ENCODE assay signal across 8 cellular contexts in the genomic region with DNA sequence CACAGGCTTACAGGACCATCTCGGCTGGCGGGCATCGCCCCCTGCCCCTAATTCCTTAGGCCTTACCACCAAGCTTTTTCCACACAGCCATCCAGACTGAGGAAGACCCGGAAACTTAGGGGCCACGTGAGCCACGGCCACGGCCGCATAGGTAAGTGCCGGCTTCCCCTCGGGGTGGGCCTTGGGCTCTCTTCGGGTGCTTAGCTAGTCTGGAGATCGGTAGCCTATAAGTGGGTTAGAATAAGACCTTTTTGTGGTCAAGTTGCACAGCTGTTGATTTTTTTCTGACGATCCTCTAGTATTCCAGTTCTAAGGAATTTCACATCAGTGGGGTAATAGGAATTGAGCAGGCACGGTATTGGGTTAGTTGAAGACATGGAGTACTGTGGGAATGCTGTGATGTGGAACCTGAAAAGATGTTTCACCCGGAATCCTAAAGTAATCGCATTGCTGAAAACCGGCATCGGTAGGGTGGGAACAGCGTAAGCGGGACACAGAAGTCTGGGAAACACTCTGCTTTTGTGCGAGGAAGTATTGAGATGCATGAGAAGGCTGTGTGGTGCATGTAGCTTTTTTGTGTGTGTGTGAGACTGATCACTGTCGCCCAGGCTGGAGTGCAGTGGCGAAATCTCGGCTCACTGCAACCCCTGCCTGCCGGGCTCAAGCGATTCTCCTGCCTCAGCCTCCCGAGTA. TPM values are rescaled to one million over a fixed set of nuclear protein-coding genes. Genes with fewer than 3 reads are reported as not detected.
DNase-seq lines count a peak whose midpoint lies in the region; ATAC-seq lines count a peak whose summit lies in the region.

No MANE protein-coding gene starts in this region.

- peaks cover 0 to 2% (median 0%) of the 10 kb centered on the region in 7 donors for H3K9me3 Mint-ChIP-seq in CD4-positive, CD25-positive, alpha-beta regulatory T cell
- peaks cover 4% of the 10 kb centered on the region for H3K9me3 Mint-ChIP-seq in stimulated activated memory B cell treated with anti-CD40 and anti-IgM and Interleukin-4, amounts not matched to agents 10 μg/mL and 1 μg/mL and 100 μg/mL, for 72 hours

- peak overlapping the region; percentile 95 for H3K27ac ChIP-seq in CD4-positive, CD25-positive, alpha-beta regulatory T cell (ENCODE audit: insufficient read depth, low read length, poor library complexity, severe bottlenecking)

- no peak for ATAC-seq in CD4-positive, CD25-positive, alpha-beta regulatory T cell (ENCODE audit: low read depth in 2 of 2)
- peak; percentile 4 for ATAC-seq in HG03571 (IDR thresholded peaks at IDR 0.05; ENCODE audit: unreplicated experiment)
- peak; percentile 18 for ATAC-seq in stimulated activated memory B cell treated with anti-CD40 and anti-IgM and Interleukin-4, amounts not matched to agents 10 μg/mL and 1 μg/mL and 100 μg/mL, for 72 hours

- H3K4me1 Mint-ChIP-seq in CD4-positive, CD25-positive, alpha-beta regulatory T cell = peaks cover 12 to 63% (median 41%) of the 10 kb centered on the region in 4 donors
- peaks cover 52% of the 10 kb centered on the region for H3K4me1 Mint-ChIP-seq in stimulated activated memory B cell treated with anti-CD40 and anti-IgM and Interleukin-4, amounts not matched to agents 10 μg/mL and 1 μg/mL and 100 μg/mL, for 72 hours

- peak overlapping the region; percentile 98 for H3K4me3 ChIP-seq in CD4-positive, CD25-positive, alpha-beta regulatory T cell (ENCODE audit: low read depth, low read length)

- in situ Hi-C loops in ACHN (cut with HindIII; ENCODE audit: low pct_ligation_motif_present, low pct_unique_long_range_greater_than_20kb, low sequenced_read_pairs) = no loop called here

- peak in 1 of 3 donors; percentile 16 for DNase-seq in CD4-positive, CD25-positive, alpha-beta regulatory T cell
- DNase-seq in amniotic epithelial cell (ENCODE audit: low read depth) (peak; percentile 31), iris pigment epithelial cell (ENCODE audit: low read depth) (peak; percentile 34), GOT3 (lab: John Stamatoyannopoulos, UW) (no peak), glomerular visceral epithelial cell (ENCODE audit: extremely low spot score) (no peak), ACHN (no peak)

- H3K36me3 Mint-ChIP-seq in CD4-positive, CD25-positive, alpha-beta regulatory T cell = peaks cover 36% of the 10 kb centered on the region
- peaks cover 62% of the 10 kb centered on the region for H3K36me3 Mint-ChIP-seq in stimulated activated memory B cell treated with anti-CD40 and anti-IgM and Interleukin-4, amounts not matched to agents 10 μg/mL and 1 μg/mL and 100 μg/mL, for 72 hours

- no peaks in the 10 kb centered on the region for H3K27me3 ChIP-seq in CD4-positive, CD25-positive, alpha-beta regulatory T cell (ENCODE audit: control insufficient read depth, insufficient read depth, low read length)

- H3K27ac Mint-ChIP-seq in CD4-positive, CD25-positive, alpha-beta regulatory T cell = peak overlapping the region; percentile 98 to 99 (median 99)
- peak overlapping the region; percentile 99 for H3K27ac Mint-ChIP-seq in stimulated activated memory B cell treated with anti-CD40 and anti-IgM and Interleukin-4, amounts not matched to agents 10 μg/mL and 1 μg/mL and 100 μg/mL, for 72 hours

- H3K4me1 ChIP-seq in CD4-positive, CD25-positive, alpha-beta regulatory T cell (ENCODE audit: control insufficient read depth, insufficient read depth, low read length, poor library complexity, severe bottlenecking) = peaks cover 32% of the 10 kb centered on the region

- no peaks in the 10 kb centered on the region for H3K27me3 Mint-ChIP-seq in CD4-positive, CD25-positive, alpha-beta regulatory T cell
- no peaks in the 10 kb centered on the region for H3K27me3 Mint-ChIP-seq in stimulated activated memory B cell treated with anti-CD40 and anti-IgM and Interleukin-4, amounts not matched to agents 10 μg/mL and 1 μg/mL and 100 μg/mL, for 72 hours

- peaks cover 36% of the 10 kb centered on the region for H3K36me3 ChIP-seq in CD4-positive, CD25-positive, alpha-beta regulatory T cell (ENCODE audit: control insufficient read depth, insufficient read depth, low read length)

- H3K4me3 Mint-ChIP-seq in CD4-positive, CD25-positive, alpha-beta regulatory T cell = peak overlapping the region; percentile 90 to 97 (median 96)
- peak overlapping the region; percentile 92 for H3K4me3 Mint-ChIP-seq in stimulated activated memory B cell treated with anti-CD40 and anti-IgM and Interleukin-4, amounts not matched to agents 10 μg/mL and 1 μg/mL and 100 μg/mL, for 72 hours

- H3K9me3 ChIP-seq in CD4-positive, CD25-positive, alpha-beta regulatory T cell (ENCODE audit: control insufficient read depth in 2 of 2, low read length in 2 of 2) = no peaks in the 10 kb centered on the region

RNA-seq across cellular contexts. Expression of a gene that starts 0.7 kb away (rescaled TPM):
- 1,139 TPM for total RNA-seq in CD4-positive, CD25-positive, alpha-beta regulatory T cell
- polyA plus RNA-seq in CD4-positive, CD25-positive, alpha-beta regulatory T cell = 1,000 to 10,000 TPM; 2,739 to 4,268 (median 3,464) TPM

RNA-seq across cellular contexts. Expression of a gene that starts 0.8 kb away (rescaled TPM):
- 16.0 TPM for total RNA-seq in CD4-positive, CD25-positive, alpha-beta regulatory T cell
- 1 to 10 TPM in 1 of 4 donors, under 1 TPM in 3; 0.33 to 1.0 (median 0.57) TPM for polyA plus RNA-seq in CD4-positive, CD25-positive, alpha-beta regulatory T cell

Comparison
In these comparisons a context has a peak if more than half of its experiments do, and no peak if none do; other contexts are left out.
1. ATAC-seq: peak in HG03571 (single experiment) and stimulated activated memory B cell treated with anti-CD40 and anti-IgM and Interleukin-4, amounts not matched to agents 10 μg/mL and 1 μg/mL and 100 μg/mL, for 72 hours (single experiment); none in CD4-positive, CD25-positive, alpha-beta regulatory T cell (0 of 2).
2. DNase-seq: peak in amniotic epithelial cell (single experiment) and iris pigment epithelial cell (single experiment); none in GOT3 (single experiment), glomerular visceral epithelial cell (single experiment) and ACHN (single experiment).